In the genomic region with DNA sequence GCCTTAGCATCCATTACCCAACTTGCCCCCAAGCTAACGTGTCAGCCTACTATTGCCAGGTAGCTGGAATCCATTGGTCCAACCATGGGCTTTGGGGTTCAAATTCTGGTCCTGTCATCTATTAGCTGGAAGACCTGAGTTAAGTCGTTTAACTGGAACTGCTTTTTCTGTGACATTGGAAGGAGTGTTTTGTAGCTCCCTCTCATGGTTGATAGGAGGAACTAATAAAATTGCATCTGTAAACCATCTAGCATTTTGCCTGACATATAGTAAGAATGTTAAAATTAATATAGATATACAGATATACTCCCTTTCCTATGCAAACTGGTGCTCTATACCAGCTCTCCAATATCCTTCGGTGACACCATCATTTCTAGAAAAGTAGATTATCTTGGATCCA, we compare ENCODE assay signal across 13 cellular contexts. TPM values are rescaled to one million over a fixed set of nuclear protein-coding genes. Genes with fewer than 3 reads are reported as not detected.
DNase-seq lines count a peak whose midpoint lies in the region; ATAC-seq, FAIRE-seq and TF ChIP-seq lines count a peak whose summit lies in the region.
"Had no signal": no experiment of that assay in that cellular context is flagged by ENCODE, and none has a peak within 500 bp of the region (broad histone marks: within the 10 kb centered on the region; RNA-seq: fewer than 3 reads in every experiment).

No MANE protein-coding gene starts in this region.

- H3K36me3 Mint-ChIP-seq in Caco-2 (ENCODE audit: insufficient read depth, unreplicated experiment) = no peaks in the 10 kb centered on the region
- H3K36me3 Mint-ChIP-seq: activated CD8-positive, alpha-beta memory T cell treated with anti-CD3 and anti-CD28 coated beads, Interleukin-2, amount 10 ng/mL, durations not matched to agents 7 days and 5 days had no signal

- peaks cover 3% of the 10 kb centered on the region for H3K27me3 Mint-ChIP-seq in Caco-2 (ENCODE audit: insufficient read depth, unreplicated experiment)

- H3K27ac Mint-ChIP-seq in Caco-2 (ENCODE audit: unreplicated experiment) = no peak overlapping the region
- H3K27ac Mint-ChIP-seq: activated CD8-positive, alpha-beta memory T cell treated with anti-CD3 and anti-CD28 coated beads, Interleukin-2, amount 10 ng/mL, durations not matched to agents 7 days and 5 days had no signal

- H3K4me1 Mint-ChIP-seq in Caco-2 (ENCODE audit: low read depth, unreplicated experiment) = no peaks in the 10 kb centered on the region
- H3K4me1 Mint-ChIP-seq: activated CD8-positive, alpha-beta memory T cell treated with anti-CD3 and anti-CD28 coated beads, Interleukin-2, amount 10 ng/mL, durations not matched to agents 7 days and 5 days had no signal

- intact Hi-C loops in lower lobe of right lung (cut with DNase I) (no loop called here), Caco-2 (cut with micrococcal nuclease; ENCODE audit: unreplicated experiment) (no loop called here)

- POLR2A ChIA-PET in AG04450 (lab: Yijun Ruan, JAX) (interaction anchor here (0.6 kb wide), 1 partner anchor 125 kb away, joined by 3 read pairs; no protein-coding TSS in a partner anchor), Caco-2 (lab: Charles Lee) (no interaction called here)

- BruUV-seq in Caco-2 (replicated peaks; lab: Mats Ljungman, UMichigan) = no TSS peak

- H3K27ac ChIP-seq in AG04450 (ENCODE audit: low read depth, low read length) (no peak overlapping the region), lower lobe of right lung (no peak overlapping the region)
- H3K27ac ChIP-seq: skin epidermis had no signal

- no peak for ATAC-seq in lower lobe of right lung
- ATAC-seq: activated CD8-positive, alpha-beta memory T cell treated with anti-CD3 and anti-CD28 coated beads, Interleukin-2, amount 10 ng/mL, durations not matched to agents 7 days and 5 days had no signal

- no peaks in the 10 kb centered on the region for H3K4me1 ChIP-seq in lower lobe of right lung
- no peaks in the 10 kb centered on the region for H3K4me1 ChIP-seq in Caco-2

- no peaks in the 10 kb centered on the region for H3K36me3 ChIP-seq in lower lobe of right lung
- H3K36me3 ChIP-seq in Caco-2 (ENCODE audit: control insufficient read depth, insufficient read depth, low read length) = no peaks in the 10 kb centered on the region

- H3K9me3 Mint-ChIP-seq in Caco-2 (ENCODE audit: unreplicated experiment) = no peaks in the 10 kb centered on the region

- H3K27me3 ChIP-seq in AG04450 (ENCODE audit: control insufficient read depth, insufficient read depth, low read length) (no peaks in the 10 kb centered on the region), lower lobe of right lung (ENCODE audit: low read depth) (peaks cover 6% of the 10 kb centered on the region), Caco-2 (replicated peaks; ENCODE audit: control insufficient read depth, insufficient read depth, low read length) (no peaks in the 10 kb centered on the region)

- H3K4me3 ChIP-seq in AG04450 (ENCODE audit: low read depth, low read length) = no peak overlapping the region
- H3K4me3 ChIP-seq in fibroblast of the aortic adventitia (ENCODE audit: low read depth, low read length) = no peak overlapping the region
- H3K4me3 ChIP-seq in lower lobe of right lung = no peak overlapping the region
- H3K4me3 ChIP-seq in Caco-2 (ENCODE audit: low read depth, low read length) = no peak overlapping the region
- H3K4me3 ChIP-seq: skin epidermis had no signal

- H3K9me3 ChIP-seq in AG04450 (ENCODE audit: control insufficient read depth, insufficient read depth, low read length) (no peaks in the 10 kb centered on the region), lower lobe of right lung (no peaks in the 10 kb centered on the region), Caco-2 (no peaks in the 10 kb centered on the region)

- FAIRE-seq in RCC 7860 (lab: Jason Lieb, UNC) = no peak

- CTCF ChIA-PET in AG04450 (lab: Charles Lee) = interaction anchor here (0.7 to 1.5 kb wide), 4 partner anchors 11 to 353 kb away, joined by 3 to 11 read pairs (median 4); a partner anchor contains a TSS
- CTCF ChIA-PET in Caco-2 (lab: Charles Lee) = interaction anchor here (0.6 to 1.2 kb wide), 7 partner anchors 9 to 370 kb away, joined by 3 to 5 read pairs (median 4); no protein-coding TSS in a partner anchor

- DNase-seq in AG04450 (ENCODE audit: low read depth, low spot score) = no peak
- DNase-seq in RKO (ENCODE audit: low spot score) = peak; percentile 19
- no peak for DNase-seq in fibroblast of the aortic adventitia (ENCODE audit: low read depth)
- no peak for DNase-seq in NCI-H146 (lab: John Stamatoyannopoulos, UW)
- no peak for DNase-seq in lower lobe of right lung
- DNase-seq in RCC 7860 (ENCODE audit: low spot score) = no peak
- DNase-seq in Caco-2 = no peak
- DNase-seq: activated CD8-positive, alpha-beta memory T cell treated with anti-CD3 and anti-CD28 coated beads, Interleukin-2, amount 10 ng/mL, durations not matched to agents 7 days and 5 days; COR-L47; NCI-H2107; stimulated activated CD8-positive, alpha-beta memory T cell treated with anti-CD3 and anti-CD28 coated beads, Interleukin-4, amount 100 ng/mL, for 48 hours had no signal

- no peak overlapping the region for H3K4me3 Mint-ChIP-seq in Caco-2 (ENCODE audit: unreplicated experiment)
- H3K4me3 Mint-ChIP-seq: activated CD8-positive, alpha-beta memory T cell treated with anti-CD3 and anti-CD28 coated beads, Interleukin-2, amount 10 ng/mL, durations not matched to agents 7 days and 5 days had no signal

- TF ChIP-seq CTCF in AG04450 (IDR thresholded peaks at IDR 0.05; ENCODE audit: low read depth, low read length) (0 out of 2 replicates have a peak, but pooled peaks have one; percentile 21), GM12873 (IDR thresholded peaks at IDR 0.05; ENCODE audit: insufficient read depth, low read depth, low read length, missing control alignments) (peak; percentile 42), fibroblast of the aortic adventitia (IDR thresholded peaks at IDR 0.05; ENCODE audit: insufficient read depth, low read length) (peak; percentile 10), lower lobe of right lung (IDR thresholded peaks at IDR 0.05) (no peak), Caco-2 (IDR thresholded peaks at IDR 0.05; ENCODE audit: insufficient read depth in 1 of 2, low read depth in 1 of 2, low read length in 1 of 2, severe bottlenecking in 1 of 2, unreplicated experiment in 1 of 2) (peak in 1 of 2 experiments; percentile 29)

RNA-seq across cellular contexts. Expression of a gene that starts 23.8 kb away (rescaled TPM):
- 15.0 and 19.0 TPM in 2 replicates for polyA plus RNA-seq in AG04450 (2011; rRNA removed)
- 22.9 and 38.0 TPM in 2 replicates for polyA minus RNA-seq in AG04450 (2011; rRNA and poly(A)+ RNA removed)
- total RNA-seq in fibroblast of the aortic adventitia (ENCODE audit: low replicate concordance) (34.8 and 62.8 TPM in 2 replicates), lower lobe of right lung (34.4 TPM), Caco-2 (2022) (25.2 and 28.8 TPM in 2 replicates)
